In genomic region chr15:73992594-73992898, GRCh38 we compare ENCODE assay signal across 8 cellular contexts. TPM values are rescaled to one million over a fixed set of nuclear protein-coding genes. Genes with fewer than 3 reads are reported as not detected.
A peak's percentile ranks its signal among the peaks of the same experiment; 100 is the strongest.
DNase-seq lines count a peak whose midpoint lies in the region; ATAC-seq and TF ChIP-seq lines count a peak whose summit lies in the region.

No MANE protein-coding gene starts in this region.

- H3K4me3 Mint-ChIP-seq in activated CD8-positive, alpha-beta memory T cell treated with anti-CD3 and anti-CD28 coated beads, Interleukin-2, amount 10 ng/mL, durations not matched to agents 7 days and 5 days, result peak overlapping the region; percentile 57
- H3K4me3 Mint-ChIP-seq in activated T-helper 2 cell treated with anti-CD3 and anti-CD28 coated beads, Interferon-gamma antibody, Interleukin-2, Interleukin-4, amounts not matched to agents 10 μg/mL and 5 μg/mL and 100 μg/mL, durations not matched to agents 14 hours and 24 hours and 36 hours (ENCODE audit: low read depth), result peak overlapping the region; percentile 77

- H3K27me3 ChIP-seq in left lung (no peaks in the 10 kb centered on the region), suprapubic skin (no peaks in the 10 kb centered on the region)

- H3K36me3 Mint-ChIP-seq in activated CD8-positive, alpha-beta memory T cell treated with anti-CD3 and anti-CD28 coated beads, Interleukin-2, amount 10 ng/mL, durations not matched to agents 7 days and 5 days, result peaks cover 20% of the 10 kb centered on the region
- peaks cover 17% of the 10 kb centered on the region for H3K36me3 Mint-ChIP-seq in activated T-helper 2 cell treated with anti-CD3 and anti-CD28 coated beads, Interferon-gamma antibody, Interleukin-2, Interleukin-4, amounts not matched to agents 10 μg/mL and 5 μg/mL and 100 μg/mL, durations not matched to agents 14 hours and 24 hours and 36 hours (ENCODE audit: low read depth)

- H3K9me3 Mint-ChIP-seq in activated CD8-positive, alpha-beta memory T cell treated with anti-CD3 and anti-CD28 coated beads, Interleukin-2, amount 10 ng/mL, durations not matched to agents 7 days and 5 days (ENCODE audit: low read depth), result no peaks in the 10 kb centered on the region
- no peaks in the 10 kb centered on the region for H3K9me3 Mint-ChIP-seq in activated T-helper 2 cell treated with anti-CD3 and anti-CD28 coated beads, Interferon-gamma antibody, Interleukin-2, Interleukin-4, amounts not matched to agents 10 μg/mL and 5 μg/mL and 100 μg/mL, durations not matched to agents 14 hours and 24 hours and 36 hours

- intact Hi-C loops in activated T-helper 2 cell treated with anti-CD3 and anti-CD28 coated beads, Interferon-gamma antibody, Interleukin-2, Interleukin-4, amounts not matched to agents 10 μg/mL and 5 μg/mL and 100 μg/mL, durations not matched to agents 14 hours and 24 hours and 36 hours (cut with micrococcal nuclease), result loop anchor here (10.0 kb wide), 2 partner anchors 472 to 792 kb away; partner anchors contain the start of genes CSK and UBL7
- intact Hi-C loops in left lung (cut with DNase I), result no loop called here

- H3K27ac ChIP-seq in left lung (peak overlapping the region in 1 of 2 donors; percentile 89), suprapubic skin (peak overlapping the region; percentile 85)

- DNase-seq in activated CD8-positive, alpha-beta memory T cell treated with anti-CD3 and anti-CD28 coated beads, Interleukin-2, amount 10 ng/mL, durations not matched to agents 7 days and 5 days, result no peak
- DNase-seq in activated CD8-positive, alpha-beta memory T cell treated with anti-CD3 and anti-CD28 coated beads for 24 hours, result no peak
- DNase-seq in activated T-helper 2 cell treated with anti-CD3 and anti-CD28 coated beads, Interferon-gamma antibody, Interleukin-2, Interleukin-4, amounts not matched to agents 10 μg/mL and 5 μg/mL and 100 μg/mL, durations not matched to agents 14 hours and 24 hours and 36 hours (ENCODE audit: low spot score), result no peak
- no peak for DNase-seq in left lung
- no peak for DNase-seq in suprapubic skin (ENCODE audit: low spot score in 2 of 2)
- DNase-seq in dedifferentiated amniotic fluid mesenchymal stem cell (ENCODE audit: extremely low spot score), result no peak
- DNase-seq in ureter (ENCODE audit: low spot score), result no peak
- DNase-seq in GDM1 (lab: John Stamatoyannopoulos, UW), result no peak

- CTCF ChIA-PET in activated CD8-positive, alpha-beta memory T cell treated with anti-CD3 and anti-CD28 coated beads, Interleukin-2, amount 10 ng/mL, durations not matched to agents 7 days and 5 days (lab: Charles Lee), result interaction anchor here (1.2 to 12.7 kb wide), 5 partner anchors 11 to 1046 kb away, joined by 3 to 147 read pairs (median 5); no protein-coding TSS in a partner anchor

- WGBS in suprapubic skin, result 76% methylated on average over 5 of the region's 5 CpGs

- peaks cover 43% of the 10 kb centered on the region for H3K4me1 Mint-ChIP-seq in activated CD8-positive, alpha-beta memory T cell treated with anti-CD3 and anti-CD28 coated beads, Interleukin-2, amount 10 ng/mL, durations not matched to agents 7 days and 5 days
- peaks cover 41% of the 10 kb centered on the region for H3K4me1 Mint-ChIP-seq in activated T-helper 2 cell treated with anti-CD3 and anti-CD28 coated beads, Interferon-gamma antibody, Interleukin-2, Interleukin-4, amounts not matched to agents 10 μg/mL and 5 μg/mL and 100 μg/mL, durations not matched to agents 14 hours and 24 hours and 36 hours (ENCODE audit: low read depth)

- TF ChIP-seq EP300 in suprapubic skin (IDR thresholded peaks at IDR 0.05), result no peak

- H3K27me3 Mint-ChIP-seq in activated CD8-positive, alpha-beta memory T cell treated with anti-CD3 and anti-CD28 coated beads, Interleukin-2, amount 10 ng/mL, durations not matched to agents 7 days and 5 days, result no peaks in the 10 kb centered on the region
- H3K27me3 Mint-ChIP-seq in activated T-helper 2 cell treated with anti-CD3 and anti-CD28 coated beads, Interferon-gamma antibody, Interleukin-2, Interleukin-4, amounts not matched to agents 10 μg/mL and 5 μg/mL and 100 μg/mL, durations not matched to agents 14 hours and 24 hours and 36 hours (ENCODE audit: low read depth), result no peaks in the 10 kb centered on the region

- TF ChIP-seq POLR2A in suprapubic skin (IDR thresholded peaks at IDR 0.05), result no peak

- H3K4me1 ChIP-seq in left lung (peaks cover 33 to 85% of the 10 kb centered on the region in 2 donors), suprapubic skin (peaks cover 80% of the 10 kb centered on the region)

- H3K27ac Mint-ChIP-seq in activated CD8-positive, alpha-beta memory T cell treated with anti-CD3 and anti-CD28 coated beads, Interleukin-2, amount 10 ng/mL, durations not matched to agents 7 days and 5 days, result peak overlapping the region; percentile 83
- H3K27ac Mint-ChIP-seq in activated T-helper 2 cell treated with anti-CD3 and anti-CD28 coated beads, Interferon-gamma antibody, Interleukin-2, Interleukin-4, amounts not matched to agents 10 μg/mL and 5 μg/mL and 100 μg/mL, durations not matched to agents 14 hours and 24 hours and 36 hours, result peak overlapping the region; percentile 85

- no peak for ATAC-seq in activated CD8-positive, alpha-beta memory T cell treated with anti-CD3 and anti-CD28 coated beads, Interleukin-2, amount 10 ng/mL, durations not matched to agents 7 days and 5 days
- ATAC-seq in left lung, result no peak

- H3K4me3 ChIP-seq in left lung, result peak overlapping the region; percentile 93 to 96
- peak overlapping the region; percentile 81 for H3K4me3 ChIP-seq in suprapubic skin

- H3K9me3 ChIP-seq in left lung (no peaks in the 10 kb centered on the region), suprapubic skin (no peaks in the 10 kb centered on the region)

- peak in 1 of 2 donors; percentile 51 for TF ChIP-seq CTCF in left lung (IDR thresholded peaks at IDR 0.05)
- TF ChIP-seq CTCF in suprapubic skin (IDR thresholded peaks at IDR 0.05), result peak in 1 of 2 donors; percentile 3

- no peaks in the 10 kb centered on the region for H3K36me3 ChIP-seq in left lung
- no peaks in the 10 kb centered on the region for H3K36me3 ChIP-seq in suprapubic skin

RNA-seq across cellular contexts. Expression of gene STOML1, which starts 0.5 kb away (rescaled TPM):
- 1 to 10 TPM; 7.9 to 8.6 TPM for total RNA-seq in activated CD8-positive, alpha-beta memory T cell treated with anti-CD3 and anti-CD28 coated beads, Interleukin-2, amount 10 ng/mL, durations not matched to agents 7 days and 5 days
- total RNA-seq in activated T-helper 2 cell treated with anti-CD3 and anti-CD28 coated beads, Interferon-gamma antibody, Interleukin-2, Interleukin-4, amounts not matched to agents 10 μg/mL and 5 μg/mL and 100 μg/mL, durations not matched to agents 14 hours and 24 hours and 36 hours, result 8.6 and 9.2 TPM in 2 replicates
- total RNA-seq in left lung (10 to 100 TPM; 20.0 to 29.3 TPM), suprapubic skin (10 to 100 TPM in 3 of 4 donors, 1 to 10 TPM in 1; 9.7 to 25.3 (median 10.7) TPM), ureter (15.0 TPM)

RNA-seq across cellular contexts. Expression of gene PML, which starts 2.0 kb away (rescaled TPM):
- total RNA-seq in activated CD8-positive, alpha-beta memory T cell treated with anti-CD3 and anti-CD28 coated beads, Interleukin-2, amount 10 ng/mL, durations not matched to agents 7 days and 5 days, result 100 to 1,000 TPM; 104 to 152 TPM
- 64.5 and 70.2 TPM in 2 replicates for total RNA-seq in activated T-helper 2 cell treated with anti-CD3 and anti-CD28 coated beads, Interferon-gamma antibody, Interleukin-2, Interleukin-4, amounts not matched to agents 10 μg/mL and 5 μg/mL and 100 μg/mL, durations not matched to agents 14 hours and 24 hours and 36 hours
- total RNA-seq in left lung (10 to 100 TPM; 61.2 to 75.2 TPM), suprapubic skin (100 to 1,000 TPM in 1 of 4 donors, 10 to 100 TPM in 3; 59.2 to 111 (median 82.5) TPM), ureter (102 TPM)
